ENCODE assay signal across 10 cellular contexts in the genomic region with DNA sequence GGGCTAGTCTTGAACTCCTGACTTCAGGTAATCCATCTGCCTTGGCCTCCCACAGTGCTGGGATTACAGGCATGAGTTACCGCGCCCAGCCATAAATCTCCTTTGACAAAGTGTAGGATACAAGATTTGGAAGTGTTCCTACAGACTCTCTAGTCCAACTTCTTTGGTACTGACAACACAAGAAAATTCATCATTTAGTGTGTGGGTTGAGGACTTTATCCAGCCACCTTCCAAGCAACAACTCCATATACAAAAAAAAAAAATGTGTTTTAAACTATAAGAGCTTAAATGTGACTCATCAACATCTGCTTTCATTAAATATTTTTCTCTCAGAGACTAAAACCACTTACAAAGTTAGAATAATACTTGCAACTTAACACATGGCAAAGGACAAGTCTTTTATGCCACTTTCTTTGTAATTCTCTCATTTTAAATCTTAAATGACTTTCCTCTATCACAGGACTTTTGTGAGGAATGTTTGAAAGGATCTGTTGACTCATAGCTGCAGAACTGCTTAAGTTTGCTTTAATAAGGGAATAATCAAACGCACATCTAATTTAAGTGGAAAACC. TPM values are rescaled to one million over a fixed set of nuclear protein-coding genes. Genes with fewer than 3 reads are reported as not detected.
DNase-seq lines count a peak whose midpoint lies in the region; ATAC-seq and TF ChIP-seq lines count a peak whose summit lies in the region.
"Had no signal": no experiment of that assay in that cellular context is flagged by ENCODE, and none has a peak within 500 bp of the region (broad histone marks: within the 10 kb centered on the region; RNA-seq: fewer than 3 reads in every experiment).

No MANE protein-coding gene starts in this region.

- WGBS in neuronal stem cell (ENCODE audit: extremely low coverage in 2 of 2, insufficient read length in 2 of 2, insufficient replicate concordance in 1 of 2), 2 donors, result no CpG with 5 or more reads among the region's 3 CpGs

- POLR2A ChIA-PET in RWPE1 (lab: Yijun Ruan, JAX; ENCODE audit: low non-redundant PET), result no interaction called here

- H3K18ac ChIP-seq in neuronal stem cell (ENCODE audit: low read length), result no peak overlapping the region

- H2AK5ac ChIP-seq in neuronal stem cell (ENCODE audit: low read depth, low read length), result peak overlapping the region; percentile 63

- no peaks in the 10 kb centered on the region for H3K79me1 ChIP-seq in neuronal stem cell (ENCODE audit: low read depth, low read length)

- CTCF ChIA-PET in RWPE1 (lab: Yijun Ruan, JAX), result interaction anchor here (0.7 kb wide), 1 partner anchor 150 kb away, joined by 3 read pairs; a partner anchor contains a TSS

- H4K8ac ChIP-seq in neuronal stem cell (ENCODE audit: low read depth, low read length), result no peak overlapping the region

- H2BK5ac ChIP-seq in neuronal stem cell (ENCODE audit: low read length), result no peak overlapping the region

- no peaks in the 10 kb centered on the region for H3K36me3 ChIP-seq in neuronal stem cell (replicated peaks in 1 of 2; ENCODE audit: control insufficient read depth in 2 of 2, insufficient read depth in 2 of 2, low read length in 2 of 2)

- H2BK15ac ChIP-seq in neuronal stem cell (ENCODE audit: low read length), result no peak overlapping the region

- H3K9me3 ChIP-seq in neuronal stem cell (replicated peaks in 1 of 2; ENCODE audit: control insufficient read depth in 2 of 2, insufficient read depth in 1 of 2, low read depth in 1 of 2, low read length in 2 of 2), result no peaks in the 10 kb centered on the region

- ATAC-seq in esophagus mucosa (peak; percentile 18), GM18873 (IDR thresholded peaks at IDR 0.05; ENCODE audit: low FRiP score, unreplicated experiment) (no peak)

- peak overlapping the region; percentile 67 for H2AFZ ChIP-seq in neuronal stem cell (ENCODE audit: low read length)

- no peak overlapping the region for H3K14ac ChIP-seq in neuronal stem cell (ENCODE audit: low read length)

- no peak overlapping the region for H4K91ac ChIP-seq in neuronal stem cell (ENCODE audit: low read depth, low read length, poor library complexity)

- H2BK120ac ChIP-seq in neuronal stem cell (ENCODE audit: low read depth, low read length), result no peak overlapping the region

- H3K9ac ChIP-seq in neuronal stem cell (ENCODE audit: low read depth, low read length, poor library complexity), result no peak overlapping the region

- H3K27ac ChIP-seq in RWPE1, result peak overlapping the region; percentile 71
- peak overlapping the region; percentile 59 for H3K27ac ChIP-seq in neuronal stem cell (replicated peaks; ENCODE audit: low read length)

- DNase-seq in AG10803 (ENCODE audit: low read depth), result peak; percentile 82
- peak; percentile 23 for DNase-seq in RWPE1 (ENCODE audit: low spot score)
- no peak for DNase-seq in neuronal stem cell (ENCODE audit: low spot score)
- DNase-seq in SIG-M5 treated with dmso at 0.1 percent for 504 hours (lab: John Stamatoyannopoulos, UW; ENCODE audit: unreplicated experiment), result no peak
- DNase-seq in putamen (ENCODE audit: low spot score), result no peak
- no peak for DNase-seq in midbrain (lab: John Stamatoyannopoulos, UW)
- DNase-seq: activated effector memory CD4-positive, alpha-beta T cell treated with anti-CD3 and anti-CD28 coated beads, Interleukin-2, amount 50 U/mL, for 16 hours; COR-L47 had no signal

- H3K4me3 ChIP-seq in AG10803 (ENCODE audit: low read length), result peak overlapping the region; percentile 11; the same call in 1 of the 2 replicates
- no peak overlapping the region for H3K4me3 ChIP-seq in neuronal stem cell (ENCODE audit: low read length in 2 of 2)

- no peak overlapping the region for H3K23ac ChIP-seq in neuronal stem cell (ENCODE audit: low read depth, low read length, poor library complexity)

- no peak overlapping the region for H2BK12ac ChIP-seq in neuronal stem cell (ENCODE audit: low read length)

- peaks cover 4 to 7% of the 10 kb centered on the region in 2 donors for H3K4me1 ChIP-seq in neuronal stem cell (ENCODE audit: control insufficient read depth in 2 of 2, insufficient read depth in 1 of 2, low read depth in 1 of 2, low read length in 2 of 2)

- TF ChIP-seq CTCF in AG10803 (conservative IDR thresholded peaks at IDR 0.05; ENCODE audit: low read length), result no peak
- TF ChIP-seq CTCF in RWPE1 (conservative IDR thresholded peaks at IDR 0.05; ENCODE audit: low read depth), result no peak

- H3K4me2 ChIP-seq in neuronal stem cell (ENCODE audit: insufficient read depth, low read length, poor library complexity, severe bottlenecking), result no peak overlapping the region

- H3K27me3 ChIP-seq in neuronal stem cell (ENCODE audit: control insufficient read depth in 3 of 3, insufficient read depth in 3 of 3, low read depth in 1 of 3, low read length in 3 of 3), result no peaks in the 10 kb centered on the region

- H3K4ac ChIP-seq in neuronal stem cell (ENCODE audit: low read length), result no peak overlapping the region

RNA-seq across cellular contexts. Expression of a gene that starts 46.2 kb away (rescaled TPM):
- total RNA-seq in esophagus mucosa, result 28.1 TPM
- polyA plus RNA-seq in neuronal stem cell (2013, experiment 1 of 2), result 20.9 TPM
- 22.3 TPM for polyA plus RNA-seq in neuronal stem cell (2013, experiment 2 of 2)

RNA-seq across cellular contexts. Expression of a gene that starts 57.6 kb away (rescaled TPM):
- total RNA-seq in esophagus mucosa, result 37.2 TPM
- 89.0 TPM for polyA plus RNA-seq in neuronal stem cell (2013, experiment 1 of 2)
- polyA plus RNA-seq in neuronal stem cell (2013, experiment 2 of 2), result 90.9 TPM

Comparison
In these comparisons a context has a peak if more than half of its experiments do, and no peak if none do; other contexts are left out.
1. DNase-seq: peak in AG10803 (single experiment) and RWPE1 (single experiment); none in neuronal stem cell (single experiment), SIG-M5 treated with dmso at 0.1 percent for 504 hours (single experiment), putamen (single experiment) and midbrain (single experiment).